Comparison of ENCODE assay signal across 18 cellular contexts in the genomic region with DNA sequence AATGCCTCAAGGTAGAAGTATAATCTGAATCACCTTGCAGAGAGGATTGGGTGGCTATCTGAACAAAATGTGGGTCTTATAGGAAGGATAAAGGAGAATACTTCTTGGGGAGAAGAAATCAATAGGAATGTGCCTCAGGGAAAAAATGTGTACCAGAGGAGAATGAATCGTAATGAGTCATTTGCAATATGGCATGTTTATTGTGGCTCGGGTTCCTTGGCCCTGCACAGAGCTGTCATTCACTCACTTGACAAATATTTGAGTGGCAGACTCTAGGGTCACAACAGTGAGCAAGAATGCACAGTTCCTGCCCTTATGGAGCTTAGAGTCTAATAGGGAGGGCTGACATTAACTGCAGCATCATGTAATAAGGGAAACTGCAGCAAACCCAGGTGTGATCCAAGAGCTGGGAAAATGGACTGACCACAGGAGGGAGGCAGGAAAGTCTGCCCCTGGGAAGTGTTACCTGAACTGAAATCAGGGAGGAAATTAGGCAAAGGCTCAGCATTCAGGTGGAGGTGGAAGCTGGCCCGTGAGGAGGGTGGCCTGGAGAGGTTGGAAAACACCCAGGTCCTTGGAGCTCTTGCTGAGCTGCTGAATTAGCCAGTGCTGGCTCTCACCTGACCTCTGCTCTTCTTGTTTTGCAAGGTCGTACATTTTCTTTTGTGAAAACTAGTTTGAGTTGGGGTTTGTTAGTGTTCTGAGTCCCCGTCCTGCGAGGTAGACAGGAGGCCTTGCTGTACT.
DNase-seq lines count a peak whose midpoint lies in the region; ATAC-seq, FAIRE-seq and TF ChIP-seq lines count a peak whose summit lies in the region.
"Had no signal": no experiment of that assay in that cellular context is flagged by ENCODE, and none has a peak within 500 bp of the region (broad histone marks: within the 10 kb centered on the region; RNA-seq: fewer than 3 reads in every experiment).

No MANE protein-coding gene starts in this region.

- DNase-seq in H54 (ENCODE audit: insufficient read length, low spot score) (peak; percentile 7), RWPE1 (ENCODE audit: low spot score) (peak; percentile 78), fibroblast of lung (ENCODE audit: low read depth in 2 of 2) (peak; percentile 32 to 52), thyroid gland (peak; percentile 12 to 14), pancreas (no peak), NCI-H345 treated with DMSO at 0.1 percent for 48 hours (lab: John Stamatoyannopoulos, UW; ENCODE audit: unreplicated experiment) (no peak)
- DNase-seq in stimulated activated CD4-positive, alpha-beta T cell treated with anti-CD3 and anti-CD28 coated beads, Interleukin-12 subunit alpha, Interleukin-12 subunit beta, amount 100 ng/mL, for 4 hours: no peak
- DNase-seq: activated CD4-positive, alpha-beta T cell treated with anti-CD3 and anti-CD28 coated beads for 1 hour; activated naive CD8-positive, alpha-beta T cell treated with anti-CD3 and anti-CD28 coated beads, Interleukin-2, amount 10 ng/mL, durations not matched to agents 7 days and 5 days; CD8-positive, alpha-beta memory T cell; cortex of kidney; naive thymus-derived CD8-positive, alpha-beta T cell; NCI-H1436; Peyer's patch; stimulated activated CD4-positive, alpha-beta T cell treated with anti-CD3 and anti-CD28 coated beads, Interleukin-4, amount 100 ng/mL, for 24 hours; T-helper 17 cell had no signal

- intact Hi-C loops in thyroid gland (cut with DNase I) (no loop called here), pancreas (cut with DNase I) (no loop called here)

- POLR2A ChIA-PET in RWPE1 (lab: Yijun Ruan, JAX; ENCODE audit: low non-redundant PET): interaction anchor here (0.7 kb wide), 1 partner anchor 491 kb away, joined by 4 read pairs; no protein-coding TSS in a partner anchor

- no peak for ATAC-seq in pancreas
- ATAC-seq: esophagus mucosa; K562; naive thymus-derived CD8-positive, alpha-beta T cell; T-helper 17 cell had no signal

- H3K9me3 ChIP-seq in fibroblast of lung (ENCODE audit: control insufficient read depth, insufficient read depth, low read depth, low read length) (no peaks in the 10 kb centered on the region), thyroid gland (no peaks in the 10 kb centered on the region), pancreas (no peaks in the 10 kb centered on the region)
- H3K9me3 ChIP-seq: Peyer's patch had no signal

- no peak overlapping the region for H3K9ac ChIP-seq in fibroblast of lung (ENCODE audit: insufficient read depth, low read length)

- TF ChIP-seq CTCF in RWPE1 (conservative IDR thresholded peaks at IDR 0.05; ENCODE audit: low read depth): no peak
- TF ChIP-seq CTCF in fibroblast of lung (conservative IDR thresholded peaks at IDR 0.05 in 1 of 2, IDR thresholded peaks at IDR 0.05 in 1 of 2; ENCODE audit: low read depth in 1 of 2, low read length in 2 of 2): no peak
- TF ChIP-seq CTCF in thyroid gland (IDR thresholded peaks at IDR 0.05): no peak
- TF ChIP-seq CTCF in pancreas (IDR thresholded peaks at IDR 0.05): no peak

- H2AFZ ChIP-seq in fibroblast of lung (ENCODE audit: low read length): no peak overlapping the region

- H3K4me3 ChIP-seq in fibroblast of lung (replicated peaks in 1 of 4; ENCODE audit: control extremely low read depth in 1 of 4, insufficient read depth in 1 of 4, low read depth in 3 of 4, low read length in 4 of 4) (no peak overlapping the region), thyroid gland (replicated peaks in 1 of 3) (no peak overlapping the region), pancreas (no peak overlapping the region)
- H3K4me3 ChIP-seq: K562, Peyer's patch had no signal

- no peaks in the 10 kb centered on the region for H3K4me1 ChIP-seq in fibroblast of lung (ENCODE audit: control insufficient read depth, extremely low read depth, insufficient read depth, low read length)
- H3K4me1 ChIP-seq in thyroid gland: no peaks in the 10 kb centered on the region
- no peaks in the 10 kb centered on the region for H3K4me1 ChIP-seq in pancreas
- H3K4me1 ChIP-seq: Peyer's patch had no signal

- no peak for TF ChIP-seq POLR2A in H54 (IDR thresholded peaks at IDR 0.05; ENCODE audit: low read depth, low read length)
- TF ChIP-seq POLR2A in thyroid gland (IDR thresholded peaks at IDR 0.05): no peak

- 70 to 75% methylated on average over 5 to 6 of the region's 6 CpGs for WGBS in thyroid gland, 2 donors
- 79 to 80% methylated on average over 6 of the region's 6 CpGs for WGBS in pancreas, 2 donors

- H3K36me3 ChIP-seq in fibroblast of lung (ENCODE audit: control insufficient read depth, insufficient read depth, low read length) (no peaks in the 10 kb centered on the region), thyroid gland (no peaks in the 10 kb centered on the region), pancreas (no peaks in the 10 kb centered on the region)
- H3K36me3 ChIP-seq: Peyer's patch had no signal

- no peak overlapping the region for H3K27ac ChIP-seq in RWPE1
- no peak overlapping the region for H3K27ac ChIP-seq in fibroblast of lung (ENCODE audit: insufficient read depth, low read length)
- H3K27ac ChIP-seq in thyroid gland: no peak overlapping the region
- H3K27ac ChIP-seq in pancreas: no peak overlapping the region
- H3K27ac ChIP-seq: Peyer's patch had no signal

- FAIRE-seq in H54 (lab: Jason Lieb, UNC) (no peak), pancreas (lab: Jason Lieb, UNC) (no peak)
- FAIRE-seq: K562 had no signal

- H3K4me2 ChIP-seq in fibroblast of lung (ENCODE audit: extremely low read depth, insufficient read depth, low read length): no peak overlapping the region

- H3K27me3 ChIP-seq in fibroblast of lung (ENCODE audit: control insufficient read depth, insufficient read depth, low read length): no peaks in the 10 kb centered on the region
- no peaks in the 10 kb centered on the region for H3K27me3 ChIP-seq in thyroid gland
- no peaks in the 10 kb centered on the region for H3K27me3 ChIP-seq in pancreas
- H3K27me3 ChIP-seq: Peyer's patch had no signal

- no peaks in the 10 kb centered on the region for H4K20me1 ChIP-seq in fibroblast of lung (ENCODE audit: control insufficient read depth, extremely low read depth, insufficient read depth, low read length)

- no peaks in the 10 kb centered on the region for H3K79me2 ChIP-seq in fibroblast of lung (ENCODE audit: control insufficient read depth, insufficient read depth, low read length)

- CTCF ChIA-PET in RWPE1 (lab: Yijun Ruan, JAX): interaction anchor here (0.7 kb wide), 1 partner anchor 404 kb away, joined by 3 read pairs; no protein-coding TSS in a partner anchor

Comparison
In these comparisons a context has a peak if more than half of its experiments do, and no peak if none do; other contexts are left out.
1. DNase-seq: peak in H54 (single experiment), RWPE1 (single experiment), fibroblast of lung (2 of 2) and thyroid gland (2 of 2); none in pancreas (0 of 6), stimulated activated CD4-positive, alpha-beta T cell treated with anti-CD3 and anti-CD28 coated beads, Interleukin-12 subunit alpha, Interleukin-12 subunit beta, amount 100 ng/mL, for 4 hours (single experiment) and NCI-H345 treated with DMSO at 0.1 percent for 48 hours (single experiment).